ENCODE assay signal across 1 cellular context in genomic region chr3:53114412-53115074, GRCh38.
TF ChIP-seq lines count a peak whose summit lies in the region.

No MANE protein-coding gene starts in this region.

TF ChIP-seq in GM12878, 131 proteins besides CTCF, POLR2A, EP300 and RAD21:
- TF ChIP-seq SRF (IDR thresholded peaks at IDR 0.05; ENCODE audit: low read depth in 2 of 2, low read length in 2 of 2) (no peak), PKNOX1 (IDR thresholded peaks at IDR 0.05) (no peak), BHLHE40 (IDR thresholded peaks at IDR 0.05; ENCODE audit: borderline replicate concordance in 1 of 2, low read depth in 2 of 2, low read length in 1 of 2) (no peak), ZNF622 (IDR thresholded peaks at IDR 0.05) (no peak), MTA3 (IDR thresholded peaks at IDR 0.05; ENCODE audit: borderline replicate concordance, low read length) (no peak), ZBTB33 (IDR thresholded peaks at IDR 0.05) (no peak), TAF1 (IDR thresholded peaks at IDR 0.05; ENCODE audit: borderline replicate concordance, low read depth, low read length) (no peak), GATAD2B (conservative IDR thresholded peaks at IDR 0.05; ENCODE audit: low read depth) (no peak)
